In the genomic region with DNA sequence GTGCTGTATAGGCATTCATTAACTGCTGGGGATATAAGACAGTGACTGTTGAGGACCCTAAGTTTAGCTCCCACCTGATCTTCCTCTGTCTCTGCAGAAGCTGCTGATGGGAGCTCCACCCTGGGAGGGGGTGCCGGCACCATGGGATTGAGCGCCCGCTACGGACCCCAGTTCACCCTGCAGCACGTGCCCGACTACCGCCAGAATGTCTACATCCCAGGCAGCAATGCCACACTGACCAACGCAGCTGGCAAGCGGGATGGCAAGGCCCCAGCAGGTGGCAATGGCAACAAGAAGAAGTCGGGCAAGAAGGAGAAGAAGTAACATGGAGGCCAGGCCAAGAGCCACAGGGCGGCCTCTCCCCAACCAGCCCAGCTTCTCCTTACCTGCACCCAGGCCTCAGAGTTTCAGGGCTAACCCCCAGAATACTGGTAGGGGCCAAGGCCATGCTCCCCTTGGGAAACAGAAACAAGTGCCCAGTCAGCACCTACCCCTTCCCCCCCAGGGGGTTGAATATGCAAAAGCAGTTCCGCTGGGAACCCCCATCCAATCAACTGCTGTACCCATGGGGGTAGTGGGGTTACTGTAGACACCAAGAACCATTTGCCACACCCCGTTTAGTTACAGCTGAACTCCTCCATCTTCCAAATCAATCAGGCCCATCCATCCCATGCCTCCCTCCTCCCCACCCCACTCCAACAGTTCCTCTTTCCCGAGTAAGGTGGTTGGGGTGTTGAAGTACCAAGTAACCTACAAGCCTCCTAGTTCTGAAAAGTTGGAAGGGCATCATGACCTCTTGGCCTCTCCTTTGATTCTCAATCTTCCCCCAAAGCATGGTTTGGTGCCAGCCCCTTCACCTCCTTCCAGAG, we compare ENCODE assay signal across 11 cellular contexts. TPM values are rescaled to one million over a fixed set of nuclear protein-coding genes. Genes with fewer than 3 reads are reported as not detected.
A peak's percentile ranks its signal among the peaks of the same experiment; 100 is the strongest.
DNase-seq lines count a peak whose midpoint lies in the region; ATAC-seq and TF ChIP-seq lines count a peak whose summit lies in the region.
"Had no signal": no experiment of that assay in that cellular context is flagged by ENCODE, and none has a peak within 500 bp of the region (broad histone marks: within the 10 kb centered on the region; RNA-seq: fewer than 3 reads in every experiment).

No MANE protein-coding gene starts in this region.

- no peak for TF ChIP-seq POLR2A in thyroid gland (IDR thresholded peaks at IDR 0.05)

- H3K36me3 ChIP-seq in skeletal muscle tissue (ENCODE audit: control insufficient read depth in 3 of 3, insufficient read depth in 3 of 3, low read length in 3 of 3) (peaks cover 19 to 22% (median 21%) of the 10 kb centered on the region in 3 donors), thyroid gland (peaks cover 0 to 10% of the 10 kb centered on the region in 2 donors)
- peaks cover 9% of the 10 kb centered on the region for H3K36me3 ChIP-seq in CD4-positive, alpha-beta memory T cell (ENCODE audit: insufficient read depth, low read length)

- H3K4me3 ChIP-seq in skeletal muscle tissue (ENCODE audit: low read length in 3 of 3) = no peak overlapping the region
- H3K4me3 ChIP-seq in thyroid gland (replicated peaks in 1 of 3) = no peak overlapping the region
- no peak overlapping the region for H3K4me3 ChIP-seq in CD4-positive, alpha-beta memory T cell (ENCODE audit: low read length in 2 of 2)

- H3K27me3 ChIP-seq in skeletal muscle tissue (ENCODE audit: control insufficient read depth in 3 of 3, insufficient read depth in 3 of 3, low read length in 3 of 3) (no peaks in the 10 kb centered on the region), thyroid gland (no peaks in the 10 kb centered on the region)
- no peaks in the 10 kb centered on the region for H3K27me3 ChIP-seq in CD4-positive, alpha-beta memory T cell (ENCODE audit: insufficient read depth, low read length)

- H3K4me1 Mint-ChIP-seq in activated naive CD8-positive, alpha-beta T cell treated with anti-CD3 and anti-CD28 coated beads, Interleukin-2, amount 10 ng/mL, durations not matched to agents 7 days and 5 days = peaks cover 23% of the 10 kb centered on the region
- peaks cover 14 to 28% (median 22%) of the 10 kb centered on the region in 4 donors for H3K4me1 Mint-ChIP-seq in CD4-positive, alpha-beta memory T cell

- peak overlapping the region; percentile 42 for H3K27ac Mint-ChIP-seq in activated naive CD8-positive, alpha-beta T cell treated with anti-CD3 and anti-CD28 coated beads, Interleukin-2, amount 10 ng/mL, durations not matched to agents 7 days and 5 days
- H3K27ac Mint-ChIP-seq in CD4-positive, alpha-beta memory T cell = peak overlapping the region in 3 of 7 donors; percentile 21 to 60 (median 46)

- POLR2A ChIA-PET in activated naive CD8-positive, alpha-beta T cell treated with anti-CD3 and anti-CD28 coated beads, Interleukin-2, amount 10 ng/mL, durations not matched to agents 7 days and 5 days (lab: Charles Lee) = no interaction called here
- POLR2A ChIA-PET in CD4-positive, alpha-beta memory T cell (lab: Charles Lee; ENCODE audit: partially characterized antibody) = interaction anchor here (1.4 kb wide), 2 partner anchors 140 to 191 kb away, joined by 3 to 10 read pairs; partner anchors contain the start of genes FCHSD1 and TAF7

- H3K4me3 Mint-ChIP-seq in activated naive CD8-positive, alpha-beta T cell treated with anti-CD3 and anti-CD28 coated beads, Interleukin-2, amount 10 ng/mL, durations not matched to agents 7 days and 5 days = no peak overlapping the region
- H3K4me3 Mint-ChIP-seq in CD4-positive, alpha-beta memory T cell = peak overlapping the region in 2 of 8 donors; percentile 26 to 76

- CTCF ChIA-PET in CD4-positive, alpha-beta memory T cell (lab: Charles Lee; ENCODE audit: partially characterized antibody) = interaction anchor here (0.7 to 8.1 kb wide), 24 partner anchors 10 to 288 kb away, joined by 3 to 144 read pairs (median 6); partner anchors contain the start of genes PCDHB14, PCDHB15, PCDHGA1 and PCDHGA10

- H3K27ac ChIP-seq in skeletal muscle tissue (ENCODE audit: low read depth, low read length) = peak overlapping the region; percentile 96
- no peak overlapping the region for H3K27ac ChIP-seq in thyroid gland
- no peak overlapping the region for H3K27ac ChIP-seq in CD4-positive, alpha-beta memory T cell (ENCODE audit: low read depth, low read length)

- whole genome bisulfite sequencing in thyroid gland, 2 donors = 97% methylated on average over 5 to 13 of the region's 14 CpGs

- no peaks in the 10 kb centered on the region for H3K9me3 Mint-ChIP-seq in activated naive CD8-positive, alpha-beta T cell treated with anti-CD3 and anti-CD28 coated beads, Interleukin-2, amount 10 ng/mL, durations not matched to agents 7 days and 5 days
- no peaks in the 10 kb centered on the region for H3K9me3 Mint-ChIP-seq in CD4-positive, alpha-beta memory T cell
- H3K9me3 Mint-ChIP-seq: immature natural killer cell had no signal

- H3K9me3 ChIP-seq in skeletal muscle tissue (ENCODE audit: control insufficient read depth in 3 of 3, low read length in 3 of 3) (no peaks in the 10 kb centered on the region), thyroid gland (no peaks in the 10 kb centered on the region)
- H3K9me3 ChIP-seq in CD4-positive, alpha-beta memory T cell (ENCODE audit: control insufficient read depth in 1 of 2, low read length in 2 of 2) = no peaks in the 10 kb centered on the region

- no peak overlapping the region for H3K9ac ChIP-seq in skeletal muscle tissue (ENCODE audit: low read depth in 1 of 3, low read length in 3 of 3)

- H3K27me3 Mint-ChIP-seq in activated naive CD8-positive, alpha-beta T cell treated with anti-CD3 and anti-CD28 coated beads, Interleukin-2, amount 10 ng/mL, durations not matched to agents 7 days and 5 days = no peaks in the 10 kb centered on the region
- H3K27me3 Mint-ChIP-seq in CD4-positive, alpha-beta memory T cell = peaks cover 0 to 3% of the 10 kb centered on the region in 2 donors

- peak; percentile 24 for ATAC-seq in GM18867 (IDR thresholded peaks at IDR 0.05; ENCODE audit: unreplicated experiment)
- ATAC-seq in HG02759 (IDR thresholded peaks at IDR 0.05; ENCODE audit: unreplicated experiment) = peak; percentile 24
- no peak for ATAC-seq in activated naive CD8-positive, alpha-beta T cell treated with anti-CD3 and anti-CD28 coated beads, Interleukin-2, amount 10 ng/mL, durations not matched to agents 7 days and 5 days (ENCODE audit: low read depth)

- no peak for TF ChIP-seq CTCF in thyroid gland (IDR thresholded peaks at IDR 0.05)

- intact Hi-C loops in thyroid gland (cut with DNase I) = no loop called here
- intact Hi-C loops in CD4-positive, alpha-beta memory T cell (cut with micrococcal nuclease) = loop anchor here (5.0 kb wide), 1 partner anchor 429 kb away; no protein-coding TSS in a partner anchor

- DNase-seq in activated naive CD8-positive, alpha-beta T cell treated with anti-CD3 and anti-CD28 coated beads, Interleukin-2, amount 10 ng/mL, durations not matched to agents 7 days and 5 days = no peak
- no peak for DNase-seq in NCI-H82 (lab: John Stamatoyannopoulos, UW)
- no peak for DNase-seq in occipital lobe (lab: John Stamatoyannopoulos, UW)
- DNase-seq in thyroid gland = no peak
- no peak for DNase-seq in CD4-positive, alpha-beta memory T cell
- DNase-seq: activated CD4-positive, alpha-beta T cell treated with anti-CD3 and anti-CD28 coated beads, Interleukin-2, amount 50 U/mL, for 1 hour; immature natural killer cell; NK-92 treated with Interleukin-12 subunit alpha and Interleukin-12 subunit beta, amount 100 ng/mL, for 24 hours had no signal

- peaks cover 8% of the 10 kb centered on the region for H3K36me3 Mint-ChIP-seq in activated naive CD8-positive, alpha-beta T cell treated with anti-CD3 and anti-CD28 coated beads, Interleukin-2, amount 10 ng/mL, durations not matched to agents 7 days and 5 days
- H3K36me3 Mint-ChIP-seq in CD4-positive, alpha-beta memory T cell = peaks cover 11 to 31% of the 10 kb centered on the region in 2 donors

- H3K4me1 ChIP-seq in skeletal muscle tissue (ENCODE audit: control insufficient read depth in 3 of 3, insufficient read depth in 3 of 3, low read length in 3 of 3) (peaks cover 75 to 80% (median 77%) of the 10 kb centered on the region in 3 donors), thyroid gland (peaks cover 27 to 58% of the 10 kb centered on the region in 2 donors)
- peaks cover 20% of the 10 kb centered on the region for H3K4me1 ChIP-seq in CD4-positive, alpha-beta memory T cell (ENCODE audit: insufficient read depth, low read length)

RNA-seq across cellular contexts. Expression of gene PCDHGC5, which starts 22.2 kb away (rescaled TPM):
- not detected for total RNA-seq in activated naive CD8-positive, alpha-beta T cell treated with anti-CD3 and anti-CD28 coated beads, Interleukin-2, amount 10 ng/mL, durations not matched to agents 7 days and 5 days
- 2.1 TPM for total RNA-seq in skeletal muscle tissue
- total RNA-seq in occipital lobe = 6.2 TPM
- 1 to 10 TPM; 1.8 to 3.4 (median 2.1) TPM for total RNA-seq in thyroid gland
- total RNA-seq in CD4-positive, alpha-beta memory T cell = not detected
- polyA plus RNA-seq in CD4-positive, alpha-beta memory T cell = not detected
- polyA plus RNA-seq: immature natural killer cell had no signal

RNA-seq across cellular contexts. Expression of gene PCDHGC4, which starts 26.3 kb away (rescaled TPM):
- total RNA-seq in activated naive CD8-positive, alpha-beta T cell treated with anti-CD3 and anti-CD28 coated beads, Interleukin-2, amount 10 ng/mL, durations not matched to agents 7 days and 5 days = not detected
- 3.7 TPM for total RNA-seq in skeletal muscle tissue
- total RNA-seq in occipital lobe = 91.2 TPM
- total RNA-seq in thyroid gland = 10 to 100 TPM in 1 of 4 donors, 1 to 10 TPM in 3; 2.5 to 10.7 (median 4.8) TPM
- total RNA-seq in CD4-positive, alpha-beta memory T cell = not detected
- polyA plus RNA-seq in CD4-positive, alpha-beta memory T cell = under 1 TPM in 1 of 2 donors, not detected in 1; 0.11 TPM
- polyA plus RNA-seq: immature natural killer cell had no signal

RNA-seq across cellular contexts. Expression of gene PCDHGC3, which starts 35.3 kb away (rescaled TPM):
- not detected for total RNA-seq in activated naive CD8-positive, alpha-beta T cell treated with anti-CD3 and anti-CD28 coated beads, Interleukin-2, amount 10 ng/mL, durations not matched to agents 7 days and 5 days
- 38.1 TPM for total RNA-seq in skeletal muscle tissue
- 35.6 TPM for total RNA-seq in occipital lobe
- 10 to 100 TPM; 24.7 to 31.5 (median 27.6) TPM for total RNA-seq in thyroid gland
- total RNA-seq in CD4-positive, alpha-beta memory T cell = under 1 TPM in 1 of 2 experiments, not detected in 1; 0.17 TPM
- polyA plus RNA-seq in CD4-positive, alpha-beta memory T cell = under 1 TPM in 1 of 2 donors, not detected in 1; 0.14 TPM

Comparison
In these comparisons a context has a peak if more than half of its experiments do, and no peak if none do; other contexts are left out.
1. RNA of gene PCDHGC3, which starts 35.3 kb away (total RNA-seq): 38.1 TPM in skeletal muscle tissue (single experiment), 35.6 TPM in occipital lobe (single experiment) and 24.7 to 31.5 TPM in thyroid gland; 0.17 TPM in CD4-positive, alpha-beta memory T cell and not detected in activated naive CD8-positive, alpha-beta T cell treated with anti-CD3 and anti-CD28 coated beads, Interleukin-2, amount 10 ng/mL, durations not matched to agents 7 days and 5 days; every median in the first group is over 10 times any median in the second.